1 cellular context compared by ENCODE assay signal in genomic region chr6:124822118-124822746, GRCh38.
TF ChIP-seq lines count a peak whose summit lies in the region.

No MANE protein-coding gene starts in this region.

TF ChIP-seq in HEK293, 187 proteins besides CTCF, POLR2A, EP300 and RAD21 (continued from another document and continues in another):
- peak; percentile 37 for TF ChIP-seq ZNF341 (tag by site-specific recombination; IDR thresholded peaks at IDR 0.05; ENCODE audit: low read depth)
- TF ChIP-seq ZNF19 (tag by site-specific recombination; IDR thresholded peaks at IDR 0.05; ENCODE audit: low read depth), result no peak
- no peak for TF ChIP-seq GLIS2 (tag by site-specific recombination; IDR thresholded peaks at IDR 0.05)
- peak; percentile 88; the same call in 1 of the 2 replicates for TF ChIP-seq OVOL3 (tag by site-specific recombination; IDR thresholded peaks at IDR 0.05)
- peak; percentile 67; the same call in 1 of the 2 replicates for TF ChIP-seq ZNF596 (tag by site-specific recombination; IDR thresholded peaks at IDR 0.05)
- no peak for TF ChIP-seq BCL11B (tag by site-specific recombination; IDR thresholded peaks at IDR 0.05; ENCODE audit: low read depth)
- TF ChIP-seq, protein P1, sequence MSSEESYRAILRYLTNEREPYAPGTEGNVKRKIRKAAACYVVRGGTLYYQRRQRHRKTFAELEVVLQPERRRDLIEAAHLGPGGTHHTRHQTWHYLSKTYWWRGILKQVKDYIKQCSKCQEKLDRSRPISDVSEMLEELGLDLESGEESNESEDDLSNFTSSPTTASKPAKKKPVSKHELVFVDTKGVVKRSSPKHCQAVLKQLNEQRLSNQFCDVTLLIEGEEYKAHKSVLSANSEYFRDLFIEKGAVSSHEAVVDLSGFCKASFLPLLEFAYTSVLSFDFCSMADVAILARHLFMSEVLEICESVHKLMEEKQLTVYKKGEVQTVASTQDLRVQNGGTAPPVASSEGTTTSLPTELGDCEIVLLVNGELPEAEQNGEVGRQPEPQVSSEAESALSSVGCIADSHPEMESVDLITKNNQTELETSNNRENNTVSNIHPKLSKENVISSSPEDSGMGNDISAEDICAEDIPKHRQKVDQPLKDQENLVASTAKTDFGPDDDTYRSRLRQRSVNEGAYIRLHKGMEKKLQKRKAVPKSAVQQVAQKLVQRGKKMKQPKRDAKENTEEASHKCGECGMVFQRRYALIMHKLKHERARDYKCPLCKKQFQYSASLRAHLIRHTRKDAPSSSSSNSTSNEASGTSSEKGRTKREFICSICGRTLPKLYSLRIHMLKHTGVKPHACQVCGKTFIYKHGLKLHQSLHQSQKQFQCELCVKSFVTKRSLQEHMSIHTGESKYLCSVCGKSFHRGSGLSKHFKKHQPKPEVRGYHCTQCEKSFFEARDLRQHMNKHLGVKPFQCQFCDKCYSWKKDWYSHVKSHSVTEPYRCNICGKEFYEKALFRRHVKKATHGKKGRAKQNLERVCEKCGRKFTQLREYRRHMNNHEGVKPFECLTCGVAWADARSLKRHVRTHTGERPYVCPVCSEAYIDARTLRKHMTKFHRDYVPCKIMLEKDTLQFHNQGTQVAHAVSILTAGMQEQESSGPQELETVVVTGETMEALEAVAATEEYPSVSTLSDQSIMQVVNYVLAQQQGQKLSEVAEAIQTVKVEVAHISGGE (tag by site-specific recombination; conservative IDR thresholded peaks at IDR 0.05; ENCODE audit: low read depth), result no peak
- peak; percentile 93 for TF ChIP-seq OSR2 (tag by site-specific recombination; IDR thresholded peaks at IDR 0.05)
- no peak for TF ChIP-seq ZNF510 (tag by site-specific recombination; IDR thresholded peaks at IDR 0.05; ENCODE audit: insufficient replicate concordance)
- TF ChIP-seq ZNF513 (tag by site-specific recombination; IDR thresholded peaks at IDR 0.05), result no peak
- TF ChIP-seq, protein P2, sequence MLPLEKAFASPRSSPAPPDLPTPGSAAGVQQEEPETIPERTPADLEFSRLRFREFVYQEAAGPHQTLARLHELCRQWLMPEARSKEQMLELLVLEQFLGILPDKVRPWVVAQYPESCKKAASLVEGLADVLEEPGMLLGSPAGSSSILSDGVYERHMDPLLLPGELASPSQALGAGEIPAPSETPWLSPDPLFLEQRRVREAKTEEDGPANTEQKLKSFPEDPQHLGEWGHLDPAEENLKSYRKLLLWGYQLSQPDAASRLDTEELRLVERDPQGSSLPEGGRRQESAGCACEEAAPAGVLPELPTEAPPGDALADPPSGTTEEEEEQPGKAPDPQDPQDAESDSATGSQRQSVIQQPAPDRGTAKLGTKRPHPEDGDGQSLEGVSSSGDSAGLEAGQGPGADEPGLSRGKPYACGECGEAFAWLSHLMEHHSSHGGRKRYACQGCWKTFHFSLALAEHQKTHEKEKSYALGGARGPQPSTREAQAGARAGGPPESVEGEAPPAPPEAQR (tag by site-specific recombination; IDR thresholded peaks at IDR 0.05), result no peak
- TF ChIP-seq ELK4 (IDR thresholded peaks at IDR 0.05; ENCODE audit: borderline replicate concordance, low read depth, low read length), result no peak
- TF ChIP-seq ZBTB49 (tag by site-specific recombination; IDR thresholded peaks at IDR 0.05; ENCODE audit: low read depth), result 0 out of 2 replicates have a peak, but pooled peaks have one; percentile 29
- TF ChIP-seq GFI1B (tag by site-specific recombination; IDR thresholded peaks at IDR 0.05), result peak; percentile 35; the same call in 1 of the 2 replicates
- no peak for TF ChIP-seq ZNF518A (tag by site-specific recombination; conservative IDR thresholded peaks at IDR 0.05; ENCODE audit: low read depth)
- no peak for TF ChIP-seq ZNF37A (tag by site-specific recombination; IDR thresholded peaks at IDR 0.05)
- peak; percentile 45 for TF ChIP-seq ZIC2 (tag by site-specific recombination; IDR thresholded peaks at IDR 0.05)
- TF ChIP-seq ZNF561 (tag by site-specific recombination; IDR thresholded peaks at IDR 0.05; ENCODE audit: borderline replicate concordance), result peak; percentile 97
- no peak for TF ChIP-seq ZNF175 (tag by site-specific recombination; IDR thresholded peaks at IDR 0.05)
- TF ChIP-seq ZFP69B (tag by site-specific recombination; IDR thresholded peaks at IDR 0.05), result no peak
- no peak for TF ChIP-seq ZNF350 (tag by site-specific recombination; IDR thresholded peaks at IDR 0.05)
- no peak; the same call in 1 of the 2 replicates for TF ChIP-seq ATF2 (tag by site-specific recombination; IDR thresholded peaks at IDR 0.05; ENCODE audit: low read depth)
- peak; percentile 98 for TF ChIP-seq PRDM6 (tag by site-specific recombination; IDR thresholded peaks at IDR 0.05)
- TF ChIP-seq ZNF280D (tag by site-specific recombination; IDR thresholded peaks at IDR 0.05), result no peak
- no peak for TF ChIP-seq ZBTB20 (tag by site-specific recombination; IDR thresholded peaks at IDR 0.05)
- TF ChIP-seq ZNF133 (tag by site-specific recombination; IDR thresholded peaks at IDR 0.05), result no peak
- no peak for TF ChIP-seq ZNF223 (tag by site-specific recombination; IDR thresholded peaks at IDR 0.05)
- TF ChIP-seq YY2 (tag by site-specific recombination; IDR thresholded peaks at IDR 0.05), result no peak
